7 cellular contexts compared by ENCODE assay signal in genomic region chr22:50326959-50327710, GRCh38. TPM values are rescaled to one million over a fixed set of nuclear protein-coding genes. Genes with fewer than 3 reads are reported as not detected.
A peak's percentile ranks its signal among the peaks of the same experiment; 100 is the strongest.
DNase-seq lines count a peak whose midpoint lies in the region; ATAC-seq, FAIRE-seq and TF ChIP-seq lines count a peak whose summit lies in the region.

Gene DENND6B, minus strand, starts transcription at chr22:50327012. Its CDS starts 24 bp downstream, at chr22:50326988.

- FAIRE-seq in GM12892 (lab: Jason Lieb, UNC) = peak; percentile 88

- peak within 1 kb of the TSS; percentile 62 for H3K4me3 ChIP-seq in WI38 (ENCODE audit: low read depth, low read length)
- H3K4me3 ChIP-seq in cardiac fibroblast (replicated peaks in 1 of 2; ENCODE audit: low read depth in 2 of 2, low read length in 2 of 2) = peak within 1 kb of the TSS; percentile 58 to 60

- ATAC-seq in HG02678 (IDR thresholded peaks at IDR 0.05; ENCODE audit: unreplicated experiment) = peak; percentile 90

- TF ChIP-seq CTCF in WI38 (IDR thresholded peaks at IDR 0.05; ENCODE audit: low read depth, low read length) (no peak), cardiac fibroblast (IDR thresholded peaks at IDR 0.05; ENCODE audit: low read depth, low read length) (no peak)

- peak; percentile 74; the same call in 1 of the 2 replicates for TF ChIP-seq POLR2A in GM12892 (IDR thresholded peaks at IDR 0.05; ENCODE audit: low read depth, low read length)

- peak; percentile 89 for DNase-seq in GM12892 (ENCODE audit: insufficient read length)
- peak; percentile 71 to 90 for DNase-seq in NCI-H1930 (lab: John Stamatoyannopoulos, UW)
- peak; percentile 70 to 85 for DNase-seq in cardiac fibroblast (ENCODE audit: low read depth in 2 of 2)
- DNase-seq in islet precursor cell = peak; percentile 83
- DNase-seq in stimulated activated CD4-positive, alpha-beta T cell treated with anti-CD3 and anti-CD28 coated beads, Interleukin-12 subunit alpha, Interleukin-12 subunit beta, amount 100 ng/mL, for 4 hours = peak; percentile 72

RNA-seq across cellular contexts. Expression of gene DENND6B, which starts in this region (rescaled TPM):
- polyA plus RNA-seq in GM12892 (2012; ENCODE audit: missing spikeins) = 6.6 TPM

Comparison
In these comparisons a context has a peak if more than half of its experiments do, and no peak if none do; other contexts are left out.
1. Peak in every context shown above with its lines: DNase-seq, ATAC-seq and H3K4me3 ChIP-seq.